ENCODE assay signal across 1 cellular context in the genomic region with DNA sequence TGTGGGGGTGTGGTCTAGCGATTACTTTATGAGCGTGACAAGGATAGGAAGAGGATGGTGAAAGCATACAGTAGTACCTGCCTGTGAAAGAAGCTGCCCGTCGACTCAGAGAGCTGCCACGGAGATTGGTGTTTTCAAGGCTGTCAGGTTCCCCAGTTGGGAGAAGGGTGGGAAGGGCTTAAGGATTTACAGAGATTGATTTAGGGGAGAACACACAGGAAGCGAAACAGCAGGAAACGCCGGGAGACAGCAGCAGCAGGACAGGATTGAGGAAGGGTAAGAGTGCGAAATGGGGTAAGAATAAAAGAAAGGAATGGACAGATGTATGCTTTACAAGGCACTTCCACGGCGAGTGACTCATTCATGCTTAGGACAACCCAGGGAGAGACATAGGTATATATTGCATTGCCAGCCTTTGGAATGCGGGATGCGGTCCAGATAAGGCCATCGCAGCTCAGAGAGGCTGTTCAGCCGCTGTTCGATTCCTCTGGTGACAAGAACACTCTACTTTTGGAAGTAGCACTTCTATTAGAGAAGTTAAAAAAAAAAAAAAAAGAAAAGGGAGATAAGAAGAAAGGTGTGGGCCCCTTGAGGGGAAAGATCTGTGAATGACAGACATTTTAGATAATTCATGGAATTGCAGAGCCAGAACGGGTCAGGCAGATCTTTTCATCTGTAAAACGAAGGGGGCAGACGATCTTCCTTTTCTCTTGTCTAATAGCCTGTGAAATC.
TF ChIP-seq lines count a peak whose summit lies in the region.

No MANE protein-coding gene starts in this region.

TF ChIP-seq in HCT116, 20 proteins besides CTCF, POLR2A, EP300 and RAD21 (continued from another document):
- TF ChIP-seq, protein P1, sequence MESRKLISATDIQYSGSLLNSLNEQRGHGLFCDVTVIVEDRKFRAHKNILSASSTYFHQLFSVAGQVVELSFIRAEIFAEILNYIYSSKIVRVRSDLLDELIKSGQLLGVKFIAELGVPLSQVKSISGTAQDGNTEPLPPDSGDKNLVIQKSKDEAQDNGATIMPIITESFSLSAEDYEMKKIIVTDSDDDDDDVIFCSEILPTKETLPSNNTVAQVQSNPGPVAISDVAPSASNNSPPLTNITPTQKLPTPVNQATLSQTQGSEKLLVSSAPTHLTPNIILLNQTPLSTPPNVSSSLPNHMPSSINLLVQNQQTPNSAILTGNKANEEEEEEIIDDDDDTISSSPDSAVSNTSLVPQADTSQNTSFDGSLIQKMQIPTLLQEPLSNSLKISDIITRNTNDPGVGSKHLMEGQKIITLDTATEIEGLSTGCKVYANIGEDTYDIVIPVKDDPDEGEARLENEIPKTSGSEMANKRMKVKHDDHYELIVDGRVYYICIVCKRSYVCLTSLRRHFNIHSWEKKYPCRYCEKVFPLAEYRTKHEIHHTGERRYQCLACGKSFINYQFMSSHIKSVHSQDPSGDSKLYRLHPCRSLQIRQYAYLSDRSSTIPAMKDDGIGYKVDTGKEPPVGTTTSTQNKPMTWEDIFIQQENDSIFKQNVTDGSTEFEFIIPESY (IDR thresholded peaks at IDR 0.05; ENCODE audit: extremely low read depth, insufficient replicate concordance, low read length) = no peak
- no peak for TF ChIP-seq TCF7L2 (IDR thresholded peaks at IDR 0.05; ENCODE audit: borderline replicate concordance, extremely low read depth, insufficient read depth, insufficient read length)
